In genomic region chr17:66485272-66485947, GRCh38 we compare ENCODE assay signal across 22 cellular contexts.
DNase-seq lines count a peak whose midpoint lies in the region; ATAC-seq, FAIRE-seq and TF ChIP-seq lines count a peak whose summit lies in the region.
"Had no signal": no experiment of that assay in that cellular context is flagged by ENCODE, and none has a peak within 500 bp of the region (broad histone marks: within the 10 kb centered on the region; RNA-seq: fewer than 3 reads in every experiment).

No MANE protein-coding gene starts in this region.

- H3K4me2 ChIP-seq in A549 (no peak overlapping the region), GM23338 (peak overlapping the region; percentile 66)

- CTCF ChIA-PET in A549 (lab: Yijun Ruan, JAX): interaction anchor here (0.8 to 7.2 kb wide), 6 partner anchors 10 to 100 kb away, joined by 3 to 45 read pairs (median 4); no protein-coding TSS in a partner anchor
- CTCF ChIA-PET in WTC11 (lab: Charles Lee): interaction anchor here (0.6 to 1.7 kb wide), 4 partner anchors 11 to 792 kb away, joined by 3 to 9 read pairs (median 4); no protein-coding TSS in a partner anchor

- H3K4me1 Mint-ChIP-seq in GM23338 (peaks cover 17% of the 10 kb centered on the region), WTC11 (peaks cover 35% of the 10 kb centered on the region), endodermal cell (peaks cover 7% of the 10 kb centered on the region)
- H3K4me1 Mint-ChIP-seq: IgD-negative memory B cell had no signal

- peak; percentile 19 to 42; a peak in 3 of 6 replicates for ATAC-seq in A549
- peak; percentile 85 for ATAC-seq in GM23338
- ATAC-seq in WTC11: peak; percentile 60
- ATAC-seq in GM21576 (IDR thresholded peaks at IDR 0.05; ENCODE audit: unreplicated experiment): no peak
- ATAC-seq: GM12878, HCT116, Right ventricle myocardium inferior had no signal

- H3K4me3 ChIP-seq in A549: no peak overlapping the region
- H3K4me3 ChIP-seq in GM23338: no peak overlapping the region
- no peak overlapping the region for H3K4me3 ChIP-seq in endodermal cell (ENCODE audit: low read length)
- H3K4me3 ChIP-seq: GM12878, SJSA1 had no signal

- 79% methylated on average over 9 of the region's 9 CpGs for WGBS in A549 (ENCODE audit: missing lambda C conversion rate)
- 55 to 60% methylated on average over 8 of the region's 9 CpGs for WGBS in endodermal cell (ENCODE audit: insufficient coverage in 1 of 2, insufficient read length in 1 of 2), 2 experiments

- no peaks in the 10 kb centered on the region for H3K9me3 Mint-ChIP-seq in GM23338
- H3K9me3 Mint-ChIP-seq in WTC11: no peaks in the 10 kb centered on the region
- no peaks in the 10 kb centered on the region for H3K9me3 Mint-ChIP-seq in endodermal cell

- TF ChIP-seq POLR2A in A549 (IDR thresholded peaks at IDR 0.05; ENCODE audit: low read length): no peak

- no peaks in the 10 kb centered on the region for H3K9me3 ChIP-seq in A549
- H3K9me3 ChIP-seq in endodermal cell (ENCODE audit: control insufficient read depth, low read length): no peaks in the 10 kb centered on the region
- H3K9me3 ChIP-seq: SJSA1 had no signal

- H2AFZ ChIP-seq in GM23338: no peak overlapping the region

- H3K27ac Mint-ChIP-seq in GM23338: no peak overlapping the region
- peak overlapping the region; percentile 89 for H3K27ac Mint-ChIP-seq in WTC11
- H3K27ac Mint-ChIP-seq in endodermal cell: no peak overlapping the region
- H3K27ac Mint-ChIP-seq: CD4-positive, CD25-positive, alpha-beta regulatory T cell; IgD-negative memory B cell had no signal

- H3F3A ChIP-seq in GM23338 (replicated peaks; ENCODE audit: low read depth): no peaks in the 10 kb centered on the region

- H3K4me1 ChIP-seq in A549: peaks cover 15% of the 10 kb centered on the region
- H3K4me1 ChIP-seq in GM23338 (ENCODE audit: insufficient read depth): peaks cover 10% of the 10 kb centered on the region
- peaks cover 3% of the 10 kb centered on the region for H3K4me1 ChIP-seq in endodermal cell (ENCODE audit: control insufficient read depth, insufficient read depth, low read length)
- H3K4me1 ChIP-seq: SJSA1 had no signal

- no peak overlapping the region for H3K27ac ChIP-seq in A549
- H3K27ac ChIP-seq in GM23338 (ENCODE audit: low read depth): no peak overlapping the region
- H3K27ac ChIP-seq in endodermal cell (ENCODE audit: low read depth, low read length): no peak overlapping the region
- H3K27ac ChIP-seq: SJSA1 had no signal

- H3K4me3 Mint-ChIP-seq in GM23338 (no peak overlapping the region), WTC11 (peak overlapping the region; percentile 7; the same call in 1 of the 2 replicates), endodermal cell (no peak overlapping the region)
- H3K4me3 Mint-ChIP-seq: CD4-positive, CD25-positive, alpha-beta regulatory T cell; IgD-negative memory B cell had no signal

- H3K27me3 ChIP-seq in GM23338 (ENCODE audit: insufficient read depth): no peaks in the 10 kb centered on the region
- no peaks in the 10 kb centered on the region for H3K27me3 ChIP-seq in endodermal cell (ENCODE audit: control insufficient read depth, insufficient read depth, low read length, poor library complexity, severe bottlenecking)
- H3K27me3 ChIP-seq: SJSA1 had no signal

- no peak for FAIRE-seq in A549 (lab: Jason Lieb, UNC)
- FAIRE-seq: GM12878 had no signal

- TF ChIP-seq CTCF in A549 (IDR thresholded peaks at IDR 0.05) (no peak), GM23338 (conservative IDR thresholded peaks at IDR 0.05; ENCODE audit: low read depth in 2 of 2) (no peak), WTC11 (IDR thresholded peaks at IDR 0.05) (no peak), endodermal cell (conservative IDR thresholded peaks at IDR 0.05) (no peak)

- H3K9me2 ChIP-seq in GM23338 (ENCODE audit: insufficient read depth): no peaks in the 10 kb centered on the region; the same call in 1 of the 2 replicates

- no peaks in the 10 kb centered on the region for H3K27me3 Mint-ChIP-seq in GM23338 (ENCODE audit: insufficient read depth, low read depth, poor library complexity)
- H3K27me3 Mint-ChIP-seq in WTC11 (ENCODE audit: low read depth): no peaks in the 10 kb centered on the region
- H3K27me3 Mint-ChIP-seq in endodermal cell (ENCODE audit: insufficient read depth): no peaks in the 10 kb centered on the region
- H3K27me3 Mint-ChIP-seq: CD4-positive, CD25-positive, alpha-beta regulatory T cell had no signal

- no peaks in the 10 kb centered on the region for H3K79me2 ChIP-seq in GM23338 (replicated peaks; ENCODE audit: insufficient read depth)

- H4K20me1 ChIP-seq in GM23338 (replicated peaks; ENCODE audit: insufficient read depth): no peaks in the 10 kb centered on the region

- H3K9ac ChIP-seq in endodermal cell (ENCODE audit: extremely low read depth, low read length, poor library complexity, severe bottlenecking): no peak overlapping the region

- DNase-seq in A549 (ENCODE audit: low read depth in 1 of 2, low spot score in 1 of 2): no peak
- peak; percentile 14 for DNase-seq in GM23338 (ENCODE audit: low spot score)
- no peak for DNase-seq in WTC11 (ENCODE audit: low spot score)
- peak; percentile 58 for DNase-seq in endodermal cell
- DNase-seq in NCI-H2029 (lab: John Stamatoyannopoulos, UW): no peak
- DNase-seq in NCI-H2171 (lab: John Stamatoyannopoulos, UW): no peak
- DNase-seq: CD4-positive, CD25-positive, alpha-beta regulatory T cell; DMS 273 treated with DMSO at 0.1 percent for 48 hours; DND-41; NCI-H1105 treated with DMSO at 0.1 percent for 48 hours; NCI-H1694; NCI-H2081 treated with DMSO at 0.1 percent for 48 hours; NCI-H345; NCI-H524; NCI-H774; OCI-M1 had no signal

- H3K36me3 Mint-ChIP-seq in GM23338 (ENCODE audit: low read depth) (no peaks in the 10 kb centered on the region), WTC11 (no peaks in the 10 kb centered on the region), endodermal cell (ENCODE audit: low read depth) (no peaks in the 10 kb centered on the region)

- POLR2A ChIA-PET in A549 (lab: Yijun Ruan, JAX): interaction anchor here (0.6 kb wide), 1 partner anchor 19 kb away, joined by 3 read pairs; no protein-coding TSS in a partner anchor
- POLR2A ChIA-PET in WTC11 (lab: Charles Lee): interaction anchor here (1.2 kb wide), 1 partner anchor 11 kb away, joined by 3 read pairs; no protein-coding TSS in a partner anchor

- H3K36me3 ChIP-seq in GM23338 (ENCODE audit: insufficient read depth): no peaks in the 10 kb centered on the region
- no peaks in the 10 kb centered on the region for H3K36me3 ChIP-seq in endodermal cell (ENCODE audit: control insufficient read depth, insufficient read depth, low read length)
- H3K36me3 ChIP-seq: SJSA1 had no signal

- TF ChIP-seq RAD21 in A549 (conservative IDR thresholded peaks at IDR 0.05 in 1 of 2, IDR thresholded peaks at IDR 0.05 in 1 of 2): no peak

- TF ChIP-seq EP300 in A549 (IDR thresholded peaks at IDR 0.05): no peak

TF ChIP-seq in GM23338, 12 proteins besides CTCF, POLR2A, EP300 and RAD21 (continues in another document):
- TF ChIP-seq REST (IDR thresholded peaks at IDR 0.05; ENCODE audit: unreplicated experiment) (no peak), JUNB (IDR thresholded peaks at IDR 0.05; ENCODE audit: unreplicated experiment) (no peak)

TF ChIP-seq in WTC11, 78 proteins besides CTCF, POLR2A, EP300 and RAD21 (continues in another document):
- TF ChIP-seq SP1 (CRISPR knock-in tag; conservative IDR thresholded peaks at IDR 0.05) (no peak), RORB (CRISPR knock-in tag; IDR thresholded peaks at IDR 0.05) (no peak), NFATC4 (CRISPR knock-in tag; IDR thresholded peaks at IDR 0.05) (no peak), NR3C1 (CRISPR knock-in tag; conservative IDR thresholded peaks at IDR 0.05; ENCODE audit: low read depth) (no peak), TEAD4 (CRISPR knock-in tag; IDR thresholded peaks at IDR 0.05) (no peak), ZNF219 (CRISPR knock-in tag; IDR thresholded peaks at IDR 0.05; ENCODE audit: borderline replicate concordance) (no peak), SMAD3 (CRISPR knock-in tag; IDR thresholded peaks at IDR 0.05; ENCODE audit: borderline replicate concordance) (no peak), ESRRA (CRISPR knock-in tag; IDR thresholded peaks at IDR 0.05; ENCODE audit: borderline replicate concordance) (no peak), ZBTB43 (CRISPR knock-in tag; IDR thresholded peaks at IDR 0.05) (no peak), ZNF425 (CRISPR knock-in tag; conservative IDR thresholded peaks at IDR 0.05) (no peak)

Comparison
In these comparisons a context has a peak if more than half of its experiments do, and no peak if none do; other contexts are left out.
1. DNase-seq: peak in GM23338 (single experiment) and endodermal cell (single experiment); none in A549 (0 of 2), WTC11 (single experiment), NCI-H2029 (single experiment) and NCI-H2171 (single experiment).